Comparison of ENCODE assay signal across 8 cellular contexts in the genomic region with DNA sequence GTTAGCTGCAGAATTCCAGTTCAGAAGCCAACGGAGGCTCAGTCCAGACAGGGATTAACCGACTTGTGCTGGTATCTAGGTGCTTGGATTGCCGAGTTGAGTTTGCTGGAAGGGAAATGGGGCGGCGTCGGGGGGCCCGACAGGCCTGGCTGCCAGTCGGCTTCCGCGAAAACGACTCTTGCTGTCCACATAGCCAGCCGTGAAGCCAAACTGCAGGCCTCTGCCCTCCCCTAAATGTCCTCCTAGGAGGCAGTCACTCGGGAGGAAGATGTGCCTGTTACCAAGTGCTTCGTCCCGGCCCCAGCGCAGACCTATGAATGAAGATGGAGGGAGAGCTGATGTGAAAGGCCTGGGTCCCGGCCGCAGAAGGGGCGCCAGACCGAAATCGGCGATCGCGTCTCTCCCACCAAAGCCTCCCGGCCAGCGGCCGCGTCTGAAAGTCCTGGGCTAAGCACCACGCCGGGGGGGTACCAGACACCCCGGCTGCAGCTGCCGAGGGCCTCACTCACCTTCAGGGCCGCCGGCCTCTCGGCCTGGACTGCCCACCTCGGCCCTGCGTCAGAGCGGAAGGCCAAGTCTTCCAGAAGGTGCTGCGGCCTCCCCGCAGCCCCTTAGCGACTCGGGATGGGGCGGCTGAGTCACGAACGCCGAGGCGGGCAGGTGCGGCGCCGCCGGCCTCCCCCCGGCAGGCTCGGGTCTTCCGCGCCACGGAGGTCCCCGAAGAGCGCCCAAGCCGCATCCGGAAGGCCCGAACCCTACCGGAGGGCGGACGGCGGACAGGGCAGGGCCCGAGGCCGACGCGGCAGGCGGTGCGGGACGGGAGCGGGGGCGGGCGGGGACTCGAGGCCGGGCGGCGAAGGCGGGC. TPM values are rescaled to one million over a fixed set of nuclear protein-coding genes. Genes with fewer than 3 reads are reported as not detected.
DNase-seq lines count a peak whose midpoint lies in the region; ATAC-seq and TF ChIP-seq lines count a peak whose summit lies in the region.

No MANE protein-coding gene starts in this region.

- H3K27ac ChIP-seq in SJSA1: peak overlapping the region; percentile 83
- peak overlapping the region; percentile 55 for H3K27ac ChIP-seq in iPS-20b (ENCODE audit: low read length)

- H3K4me3 ChIP-seq in GM12864 (ENCODE audit: low read depth, low read length) (peak overlapping the region; percentile 77), SJSA1 (peak overlapping the region; percentile 92), astrocyte of the spinal cord (ENCODE audit: low read depth, low read length) (peak overlapping the region; percentile 62), iPS-20b (ENCODE audit: low read length) (peak overlapping the region; percentile 83)

- ATAC-seq in HG02678 (IDR thresholded peaks at IDR 0.05; ENCODE audit: unreplicated experiment) (peak; percentile 1), GM19351 (IDR thresholded peaks at IDR 0.05; ENCODE audit: unreplicated experiment) (no peak)

- no peaks in the 10 kb centered on the region for H3K9me3 ChIP-seq in SJSA1 (replicated peaks)
- no peaks in the 10 kb centered on the region for H3K9me3 ChIP-seq in iPS-20b (ENCODE audit: insufficient read depth, low read depth, low read length)

- TF ChIP-seq CTCF in GM12864 (IDR thresholded peaks at IDR 0.05; ENCODE audit: low read depth, low read length, missing control alignments) (no peak), astrocyte of the spinal cord (IDR thresholded peaks at IDR 0.05; ENCODE audit: low read depth, low read length) (no peak)

- H3K27me3 ChIP-seq in SJSA1 (replicated peaks) (no peaks in the 10 kb centered on the region), iPS-20b (ENCODE audit: insufficient read depth, low read length) (no peaks in the 10 kb centered on the region)

- H3K4me1 ChIP-seq in SJSA1 (replicated peaks) (peaks cover 14% of the 10 kb centered on the region), iPS-20b (ENCODE audit: insufficient read depth, low read length) (peaks cover 4% of the 10 kb centered on the region; the same call in 1 of the 2 replicates)

- in situ Hi-C loops in astrocyte of the spinal cord (cut with HindIII; ENCODE audit: low sequenced_read_pairs): no loop called here

- H3K36me3 ChIP-seq in SJSA1 (peaks cover 53% of the 10 kb centered on the region), iPS-20b (ENCODE audit: insufficient read depth, low read depth, low read length) (peaks cover 76% of the 10 kb centered on the region)

- DNase-seq in GM12864 (ENCODE audit: low read depth) (no peak), SJSA1 (ENCODE audit: low read depth in 1 of 2, low spot score in 2 of 2) (no peak), astrocyte of the spinal cord (ENCODE audit: low read depth, low spot score) (peak; percentile 39), DMS153 treated with DMSO at 0.1 percent for 48 hours (lab: John Stamatoyannopoulos, UW; ENCODE audit: unreplicated experiment) (no peak)
- peak; percentile 27 to 40 for DNase-seq in stimulated activated CD4-positive, alpha-beta T cell treated with anti-CD3 and anti-CD28 coated beads, Interleukin-15, amount 100 ng/mL, for 1 hour (ENCODE audit: low read depth in 1 of 2, low spot score in 1 of 2)

- peak overlapping the region; percentile 99 for H3K9ac ChIP-seq in iPS-20b (ENCODE audit: low read depth, low read length)

RNA-seq across cellular contexts. Expression of gene DPAGT1, which starts 7.5 kb away (rescaled TPM):
- total RNA-seq in SJSA1 (2014; rRNA removed; shearing (Covaris generic)): 9.7 and 17.0 TPM in 2 replicates

RNA-seq across cellular contexts. Expression of gene HMBS, which starts 9.5 kb away (rescaled TPM):
- 2.1 and 6.4 TPM in 2 replicates for total RNA-seq in SJSA1 (2014; rRNA removed; shearing (Covaris generic))

RNA-seq across cellular contexts. Expression of gene C2CD2L, which starts 13.0 kb away (rescaled TPM):
- total RNA-seq in SJSA1 (2014; rRNA removed; shearing (Covaris generic)): 5.1 and 5.4 TPM in 2 replicates

RNA-seq across cellular contexts. Expression of gene VPS11, which starts 26.6 kb away (rescaled TPM):
- total RNA-seq in SJSA1 (2014; rRNA removed; shearing (Covaris generic)): 5.6 and 11.2 TPM in 2 replicates

RNA-seq across cellular contexts. Expression of gene HINFP, which starts 27.2 kb away (rescaled TPM):
- 3.1 and 6.7 TPM in 2 replicates for total RNA-seq in SJSA1 (2014; rRNA removed; shearing (Covaris generic))

Comparison
In these comparisons a context has a peak if more than half of its experiments do, and no peak if none do; other contexts are left out.
1. DNase-seq: peak in astrocyte of the spinal cord (single experiment) and stimulated activated CD4-positive, alpha-beta T cell treated with anti-CD3 and anti-CD28 coated beads, Interleukin-15, amount 100 ng/mL, for 1 hour (2 of 2); none in GM12864 (single experiment), SJSA1 (0 of 2) and DMS153 treated with DMSO at 0.1 percent for 48 hours (single experiment).
2. Peak in every context shown above with its lines, with median percentiles within 50 percentile points of each other: H3K4me3 ChIP-seq.